Comparison of ENCODE assay signal across 22 cellular contexts in the genomic region with DNA sequence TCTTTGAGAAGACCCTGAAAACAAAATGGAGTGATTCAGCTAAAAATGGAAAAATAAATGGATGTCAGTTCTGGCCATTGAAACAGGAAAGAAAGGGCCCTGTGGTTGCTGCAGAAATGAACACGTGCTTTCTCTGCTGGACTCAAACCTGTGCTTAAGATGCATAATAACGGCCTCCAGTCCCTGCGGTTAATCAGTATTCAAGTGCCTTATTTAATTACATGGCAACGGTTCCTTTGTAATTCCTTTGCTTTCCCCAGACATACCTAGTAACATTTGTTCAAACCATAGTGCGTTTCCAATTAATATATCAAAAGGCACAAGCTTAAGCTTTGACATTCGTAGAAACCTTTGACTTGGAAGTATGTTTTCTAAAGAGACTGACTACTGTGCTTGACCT.
DNase-seq lines count a peak whose midpoint lies in the region; TF ChIP-seq lines count a peak whose summit lies in the region.
"Had no signal": no experiment of that assay in that cellular context is flagged by ENCODE, and none has a peak within 500 bp of the region (broad histone marks: within the 10 kb centered on the region; RNA-seq: fewer than 3 reads in every experiment).

No MANE protein-coding gene starts in this region.

- no peak for TF ChIP-seq CTCF in neural cell (IDR thresholded peaks at IDR 0.05; ENCODE audit: poor library complexity, severe bottlenecking)
- TF ChIP-seq CTCF in Calu3 (IDR thresholded peaks at IDR 0.05; ENCODE audit: unreplicated experiment) = no peak
- no peak for TF ChIP-seq CTCF in breast epithelium (IDR thresholded peaks at IDR 0.05)

- no peak overlapping the region for H3K4me2 ChIP-seq in neural cell (ENCODE audit: low read length)

- intact Hi-C loops in Calu3 (cut with micrococcal nuclease; ENCODE audit: unreplicated experiment) = no loop called here
- intact Hi-C loops in breast epithelium (cut with DNase I; ENCODE audit: low total_unique reads) = no loop called here

- BruUV-seq in Calu3 (replicated peaks; lab: Mats Ljungman, UMichigan) = no TSS peak

- CTCF ChIA-PET in Calu3 (lab: Charles Lee) = no interaction called here

- DNase-seq in NCI-H2081 (lab: John Stamatoyannopoulos, UW) = peak; percentile 53 to 79
- no peak for DNase-seq in NCI-H2081 treated with DMSO at 0.1 percent for 48 hours (lab: John Stamatoyannopoulos, UW)
- DNase-seq in NCI-H146 (lab: John Stamatoyannopoulos, UW) = peak; percentile 83
- peak; percentile 44 for DNase-seq in NCI-H774 (lab: John Stamatoyannopoulos, UW)
- no peak for DNase-seq in Calu3
- DNase-seq in stimulated activated CD4-positive, alpha-beta T cell treated with anti-CD3 and anti-CD28 coated beads, Interleukin-1b, Interleukin-23, amount 100 ng/mL, for 48 hours = no peak
- DNase-seq in breast epithelium (ENCODE audit: low spot score in 2 of 2) = no peak
- DNase-seq: activated B cell treated with CpG ODN at 0.5 μM for 24 hours; activated CD8-positive, alpha-beta memory T cell treated with anti-CD3 and anti-CD28 coated beads, Interleukin-2, amount 10 ng/mL, durations not matched to agents 7 days and 5 days; activated naive CD4-positive, alpha-beta T cell treated with Interleukin-2 at 50 U/mL for 16 hours; activated T-cell treated with anti-CD3 and anti-CD28 coated beads, Interleukin-2, amount 50 U/mL, for 72 hours; CD4-positive, alpha-beta memory T cell; glutamatergic neuron; midbrain; naive thymus-derived CD8-positive, alpha-beta T cell; NCI-H446 treated with DMSO at 0.1 percent for 48 hours; retina; stomach; T1000; tibial artery had no signal

- no peaks in the 10 kb centered on the region for H3K27me3 ChIP-seq in neural cell (ENCODE audit: insufficient read depth, low read depth, low read length)
- H3K27me3 ChIP-seq in breast epithelium = no peaks in the 10 kb centered on the region
- H3K27me3 ChIP-seq: stomach, tibial artery had no signal

- H3K9me2 ChIP-seq in neural cell (ENCODE audit: insufficient read depth, low read length) = no peaks in the 10 kb centered on the region

- no peaks in the 10 kb centered on the region for H3K4me1 Mint-ChIP-seq in Calu3 (ENCODE audit: low read depth, unreplicated experiment)
- H3K4me1 Mint-ChIP-seq: activated B cell treated with CpG ODN at 0.5 μM for 24 hours; activated CD8-positive, alpha-beta memory T cell treated with anti-CD3 and anti-CD28 coated beads, Interleukin-2, amount 10 ng/mL, durations not matched to agents 7 days and 5 days; CD4-positive, alpha-beta memory T cell; naive thymus-derived CD8-positive, alpha-beta T cell had no signal

- peak overlapping the region; percentile 5 for H3K4me3 ChIP-seq in neural cell (ENCODE audit: low read length)
- H3K4me3 ChIP-seq in breast epithelium = no peak overlapping the region
- H3K4me3 ChIP-seq: skin epidermis, stomach, tibial artery had no signal

- no peak overlapping the region for H2AFZ ChIP-seq in neural cell (ENCODE audit: low read depth, low read length)

- peak; percentile 12 for TF ChIP-seq RAD21 in neural cell (conservative IDR thresholded peaks at IDR 0.05)

- H4K20me1 ChIP-seq in neural cell (ENCODE audit: insufficient read depth) = no peaks in the 10 kb centered on the region

- H3K36me3 Mint-ChIP-seq in Calu3 (ENCODE audit: insufficient read depth, unreplicated experiment) = no peaks in the 10 kb centered on the region
- H3K36me3 Mint-ChIP-seq: activated CD8-positive, alpha-beta memory T cell treated with anti-CD3 and anti-CD28 coated beads, Interleukin-2, amount 10 ng/mL, durations not matched to agents 7 days and 5 days; CD4-positive, alpha-beta memory T cell had no signal

- peak; percentile 48 for TF ChIP-seq EP300 in neural cell (conservative IDR thresholded peaks at IDR 0.05; ENCODE audit: poor library complexity, severe bottlenecking)

- no peak overlapping the region for H3K9ac ChIP-seq in neural cell (ENCODE audit: low read length)

- peaks cover 3% of the 10 kb centered on the region for H3K9me3 Mint-ChIP-seq in Calu3 (ENCODE audit: low read depth, unreplicated experiment)

- H3K36me3 ChIP-seq in neural cell (ENCODE audit: insufficient read depth, low read length) (no peaks in the 10 kb centered on the region), breast epithelium (no peaks in the 10 kb centered on the region)
- H3K36me3 ChIP-seq: stomach, tibial artery had no signal

- H3K9me3 ChIP-seq in neural cell (ENCODE audit: low read length) = no peaks in the 10 kb centered on the region
- peaks cover 0 to 5% of the 10 kb centered on the region in 2 donors for H3K9me3 ChIP-seq in breast epithelium
- H3K9me3 ChIP-seq: tibial artery had no signal

- H3K27ac Mint-ChIP-seq in Calu3 (ENCODE audit: unreplicated experiment) = no peak overlapping the region
- H3K27ac Mint-ChIP-seq: activated B cell treated with CpG ODN at 0.5 μM for 24 hours; activated CD8-positive, alpha-beta memory T cell treated with anti-CD3 and anti-CD28 coated beads, Interleukin-2, amount 10 ng/mL, durations not matched to agents 7 days and 5 days; activated T-cell treated with anti-CD3 and anti-CD28 coated beads, Interleukin-2, amount 50 U/mL, for 72 hours; CD4-positive, alpha-beta memory T cell; naive thymus-derived CD8-positive, alpha-beta T cell had no signal

- TF ChIP-seq POLR2A in breast epithelium (IDR thresholded peaks at IDR 0.05) = no peak

- H3K79me2 ChIP-seq in neural cell (replicated peaks; ENCODE audit: insufficient read depth, low read length) = no peaks in the 10 kb centered on the region

- H3K4me3 Mint-ChIP-seq in Calu3 (ENCODE audit: low read depth, unreplicated experiment) = no peak overlapping the region
- H3K4me3 Mint-ChIP-seq: activated B cell treated with CpG ODN at 0.5 μM for 24 hours; activated CD8-positive, alpha-beta memory T cell treated with anti-CD3 and anti-CD28 coated beads, Interleukin-2, amount 10 ng/mL, durations not matched to agents 7 days and 5 days; activated T-cell treated with anti-CD3 and anti-CD28 coated beads, Interleukin-2, amount 50 U/mL, for 72 hours; CD4-positive, alpha-beta memory T cell; naive thymus-derived CD8-positive, alpha-beta T cell had no signal

- H3F3A ChIP-seq in neural cell (ENCODE audit: insufficient read depth, low read length, poor library complexity, severe bottlenecking) = no peaks in the 10 kb centered on the region

- H3K27ac ChIP-seq in neural cell (ENCODE audit: low read length) (peak overlapping the region; percentile 29), breast epithelium (no peak overlapping the region)
- H3K27ac ChIP-seq: skin epidermis, stomach, tibial artery had no signal

- H3K4me1 ChIP-seq in breast epithelium = no peaks in the 10 kb centered on the region
- H3K4me1 ChIP-seq: stomach, tibial artery had no signal

- H3K27me3 Mint-ChIP-seq in Calu3 (ENCODE audit: unreplicated experiment) = no peaks in the 10 kb centered on the region
- H3K27me3 Mint-ChIP-seq: activated B cell treated with CpG ODN at 0.5 μM for 24 hours; activated CD8-positive, alpha-beta memory T cell treated with anti-CD3 and anti-CD28 coated beads, Interleukin-2, amount 10 ng/mL, durations not matched to agents 7 days and 5 days; CD4-positive, alpha-beta memory T cell had no signal

TF ChIP-seq in neural cell, 6 proteins besides CTCF, POLR2A, EP300 and RAD21:
- TF ChIP-seq TAF1 (IDR thresholded peaks at IDR 0.05; ENCODE audit: low read depth) (no peak), REST (IDR thresholded peaks at IDR 0.05; ENCODE audit: borderline replicate concordance) (no peak), POLR2AphosphoS5 (IDR thresholded peaks at IDR 0.05) (no peak), EZH2 (IDR thresholded peaks at IDR 0.05; ENCODE audit: borderline replicate concordance, insufficient read depth, low read length, poor library complexity, severe bottlenecking) (no peak), MXI1 (conservative IDR thresholded peaks at IDR 0.05; ENCODE audit: poor library complexity, severe bottlenecking) (peak; percentile 13), SMC3 (conservative IDR thresholded peaks at IDR 0.05; ENCODE audit: poor library complexity) (no peak)
TF ChIP-seq in neural cell: peak in this region for 1.

Comparison
In these comparisons a context has a peak if more than half of its experiments do, and no peak if none do; other contexts are left out.
1. DNase-seq: peak in NCI-H2081 (2 of 2), NCI-H146 (single experiment) and NCI-H774 (single experiment); none in NCI-H2081 treated with DMSO at 0.1 percent for 48 hours (single experiment), Calu3 (single experiment), stimulated activated CD4-positive, alpha-beta T cell treated with anti-CD3 and anti-CD28 coated beads, Interleukin-1b, Interleukin-23, amount 100 ng/mL, for 48 hours (single experiment) and breast epithelium (0 of 2).